23 cellular contexts compared by ENCODE assay signal in genomic region chr17:73949903-73950302, GRCh38.
DNase-seq lines count a peak whose midpoint lies in the region; ATAC-seq, FAIRE-seq and TF ChIP-seq lines count a peak whose summit lies in the region.
"Had no signal": no experiment of that assay in that cellular context is flagged by ENCODE, and none has a peak within 500 bp of the region (broad histone marks: within the 10 kb centered on the region; RNA-seq: fewer than 3 reads in every experiment).

No MANE protein-coding gene starts in this region.

- H3K27ac ChIP-seq in endodermal cell (ENCODE audit: low read depth, low read length) (no peak overlapping the region), pancreas (peak overlapping the region in 2 of 4 donors; percentile 36 to 39), aorta (ENCODE audit: low read depth in 1 of 2, low read length in 2 of 2) (no peak overlapping the region), left ventricle myocardium inferior (replicated peaks) (no peak overlapping the region)
- H3K27ac ChIP-seq: BLaER1, C4-2B had no signal

- DNase-seq in SK-MEL-5 (ENCODE audit: low read depth, low spot score) (peak; percentile 24), endodermal cell (peak; percentile 30), pancreas (peak in 2 of 6 donors; percentile 33 to 45), aorta (no peak), NCI-H187 (lab: John Stamatoyannopoulos, UW) (no peak), left ventricle myocardium inferior (no peak)
- DNase-seq: 8988T; ACHN; BE2C; Caco-2; Calu3; CD4-positive, alpha-beta T cell; CD8-positive, alpha-beta T cell; DMS79 treated with DMSO at 0.1 percent for 48 hours; GF-D8 had no signal

- H3K4me1 ChIP-seq in endodermal cell (ENCODE audit: control insufficient read depth, insufficient read depth, low read length) (peaks cover 5% of the 10 kb centered on the region), pancreas (peaks cover 0 to 12% (median 5%) of the 10 kb centered on the region in 3 donors), aorta (ENCODE audit: control insufficient read depth in 1 of 2, insufficient read depth in 2 of 2, low read length in 2 of 2) (no peaks in the 10 kb centered on the region), left ventricle myocardium inferior (peaks cover 13% of the 10 kb centered on the region)
- H3K4me1 ChIP-seq: Caco-2 had no signal

- H3K4me3 Mint-ChIP-seq in brain: no peak overlapping the region
- no peak overlapping the region for H3K4me3 Mint-ChIP-seq in endodermal cell
- H3K4me3 Mint-ChIP-seq: CD4-positive, alpha-beta T cell; CD8-positive, alpha-beta T cell had no signal

- peaks cover 36% of the 10 kb centered on the region for H3K4me1 Mint-ChIP-seq in brain
- peaks cover 4% of the 10 kb centered on the region for H3K4me1 Mint-ChIP-seq in endodermal cell

- H3K36me3 ChIP-seq in endodermal cell (ENCODE audit: control insufficient read depth, insufficient read depth, low read length) (no peaks in the 10 kb centered on the region), pancreas (no peaks in the 10 kb centered on the region), aorta (ENCODE audit: control insufficient read depth in 1 of 2, insufficient read depth in 2 of 2, low read length in 1 of 2) (no peaks in the 10 kb centered on the region), left ventricle myocardium inferior (no peaks in the 10 kb centered on the region)
- H3K36me3 ChIP-seq: BE2C, BLaER1 had no signal

- 85 to 93% methylated on average over 5 to 9 of the region's 9 CpGs for WGBS in endodermal cell (ENCODE audit: insufficient coverage in 1 of 2, insufficient read length in 1 of 2), 2 experiments
- 25 to 35% methylated on average over 9 of the region's 9 CpGs for WGBS in pancreas, 2 donors
- 42 to 57% methylated on average over 9 of the region's 9 CpGs for whole genome bisulfite sequencing in aorta, 2 donors

- H3K9ac ChIP-seq in endodermal cell (ENCODE audit: extremely low read depth, low read length, poor library complexity, severe bottlenecking): no peak overlapping the region
- H3K9ac ChIP-seq: BLaER1 had no signal

- H3K36me3 Mint-ChIP-seq in brain (no peaks in the 10 kb centered on the region), endodermal cell (ENCODE audit: low read depth) (no peaks in the 10 kb centered on the region)
- H3K36me3 Mint-ChIP-seq: CD8-positive, alpha-beta T cell had no signal

- H3K27me3 ChIP-seq in endodermal cell (ENCODE audit: control insufficient read depth, insufficient read depth, low read length, poor library complexity, severe bottlenecking): peaks cover 31% of the 10 kb centered on the region
- H3K27me3 ChIP-seq in pancreas: no peaks in the 10 kb centered on the region
- no peaks in the 10 kb centered on the region for H3K27me3 ChIP-seq in aorta (ENCODE audit: control insufficient read depth in 1 of 2, insufficient read depth in 2 of 2, low read length in 1 of 2)
- H3K27me3 ChIP-seq in left ventricle myocardium inferior (ENCODE audit: low read depth): peaks cover 88% of the 10 kb centered on the region
- H3K27me3 ChIP-seq: BE2C, BLaER1 had no signal

- peaks cover 5 to 11% (median 6%) of the 10 kb centered on the region in 5 experiments for H3K9me3 Mint-ChIP-seq in brain
- no peaks in the 10 kb centered on the region for H3K9me3 Mint-ChIP-seq in endodermal cell
- H3K9me3 Mint-ChIP-seq: CD4-positive, alpha-beta T cell; CD8-positive, alpha-beta T cell had no signal

- H3K9me3 ChIP-seq in endodermal cell (ENCODE audit: control insufficient read depth, low read length): no peaks in the 10 kb centered on the region
- H3K9me3 ChIP-seq in pancreas: no peaks in the 10 kb centered on the region
- no peaks in the 10 kb centered on the region for H3K9me3 ChIP-seq in aorta (ENCODE audit: control insufficient read depth, low read length)
- peaks cover 7% of the 10 kb centered on the region for H3K9me3 ChIP-seq in left ventricle myocardium inferior (replicated peaks)
- H3K9me3 ChIP-seq: BE2C, BLaER1 had no signal

- peak in 3 of 4 donors; percentile 36 to 67 (median 55) for ATAC-seq in pancreas
- ATAC-seq in aorta (ENCODE audit: low FRiP score): no peak
- ATAC-seq in HG03139 (IDR thresholded peaks at IDR 0.05; ENCODE audit: unreplicated experiment): no peak
- ATAC-seq: CD8-positive, alpha-beta T cell had no signal

- H3K27ac Mint-ChIP-seq in brain (peak overlapping the region; percentile 7 to 96 (median 19)), endodermal cell (no peak overlapping the region)
- H3K27ac Mint-ChIP-seq: CD4-positive, alpha-beta T cell; CD8-positive, alpha-beta T cell had no signal

- no peak for FAIRE-seq in pancreas (lab: Jason Lieb, UNC)
- FAIRE-seq: A204.1, D721Med, G401.6, GM12891 had no signal

- TF ChIP-seq CTCF in brain (conservative IDR thresholded peaks at IDR 0.05): no peak
- TF ChIP-seq CTCF in endodermal cell (conservative IDR thresholded peaks at IDR 0.05): no peak
- TF ChIP-seq CTCF in pancreas (IDR thresholded peaks at IDR 0.05): no peak
- no peak for TF ChIP-seq CTCF in left ventricle myocardium inferior (IDR thresholded peaks at IDR 0.05; ENCODE audit: borderline replicate concordance)

- in situ Hi-C loops in SK-MEL-5 (cut with HindIII; ENCODE audit: low pct_unique_long_range_greater_than_20kb, low sequenced_read_pairs): no loop called here

- H3K4me3 ChIP-seq in endodermal cell (ENCODE audit: low read length): no peak overlapping the region
- no peak overlapping the region for H3K4me3 ChIP-seq in pancreas
- no peak overlapping the region for H3K4me3 ChIP-seq in aorta (ENCODE audit: low read length in 2 of 2)
- no peak overlapping the region for H3K4me3 ChIP-seq in left ventricle myocardium inferior
- H3K4me3 ChIP-seq: BLaER1 had no signal

- H3K27me3 Mint-ChIP-seq in brain (peaks cover 3% of the 10 kb centered on the region), endodermal cell (ENCODE audit: insufficient read depth) (peaks cover 66% of the 10 kb centered on the region)

- intact Hi-C loops in pancreas (cut with DNase I): no loop called here
- intact Hi-C loops in aorta (cut with DNase I): no loop called here
- intact Hi-C loops in left ventricle myocardium inferior (cut with micrococcal nuclease): no loop called here

Comparison
In these comparisons a context has a peak if more than half of its experiments do, and no peak if none do; other contexts are left out.
1. DNase-seq: peak in SK-MEL-5 (single experiment) and endodermal cell (single experiment); none in aorta (0 of 2), NCI-H187 (0 of 2) and left ventricle myocardium inferior (single experiment).
2. ATAC-seq: peak in pancreas (3 of 4); none in aorta (single experiment) and HG03139 (single experiment).